ENCODE assay signal across 8 cellular contexts in the genomic region with DNA sequence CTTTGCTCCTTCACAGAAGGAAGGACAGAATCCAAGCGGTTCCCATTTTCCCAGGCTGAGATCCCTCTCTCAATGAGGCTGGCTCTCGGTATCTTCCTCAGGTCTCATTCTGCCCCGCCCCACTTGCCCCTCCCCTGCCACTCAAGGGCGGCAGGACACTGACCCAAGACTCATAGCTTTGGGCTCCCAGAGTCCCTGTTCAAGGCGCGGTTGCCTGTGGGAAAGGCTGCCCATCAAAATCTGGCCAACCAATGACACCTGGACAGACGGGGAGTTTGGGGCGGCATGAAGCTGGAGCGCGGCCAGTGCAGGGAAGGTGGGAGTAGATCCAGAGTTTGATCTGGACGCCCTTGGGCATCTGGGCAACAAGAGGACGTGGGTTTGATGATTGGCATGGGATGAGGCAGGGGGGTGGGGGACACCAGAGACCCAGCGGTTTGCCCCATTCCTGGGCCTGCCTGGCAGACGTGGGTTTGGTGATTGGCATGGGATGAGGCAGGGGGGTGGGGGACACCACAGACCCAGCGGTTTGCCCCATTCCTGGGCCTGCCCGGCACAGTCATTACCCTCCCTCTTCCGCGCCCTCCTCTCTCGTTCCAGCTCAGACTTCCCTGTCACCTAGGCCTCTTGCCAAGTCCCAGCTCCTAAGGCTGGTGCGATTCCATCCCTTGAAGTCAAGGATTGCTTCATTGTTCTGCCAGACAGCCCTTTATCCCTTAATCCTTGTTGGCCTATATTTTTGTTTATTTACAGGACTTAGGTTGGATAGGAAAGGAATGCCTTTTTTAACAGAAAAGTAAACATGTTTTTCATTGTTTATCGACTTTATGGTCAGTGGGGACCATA.
DNase-seq lines count a peak whose midpoint lies in the region; ATAC-seq and TF ChIP-seq lines count a peak whose summit lies in the region.

No MANE protein-coding gene starts in this region.

- no peaks in the 10 kb centered on the region for H3K27me3 Mint-ChIP-seq in activated T-cell treated with anti-CD3 and anti-CD28 coated beads, Interleukin-2, amount 50 U/mL, for 24 hours
- no peaks in the 10 kb centered on the region for H3K27me3 Mint-ChIP-seq in activated CD8-positive, alpha-beta T cell treated with anti-CD3 and anti-CD28 coated beads for 36 hours

- DNase-seq in activated T-cell treated with anti-CD3 and anti-CD28 coated beads, Interleukin-2, amount 50 U/mL, for 24 hours: peak; percentile 27
- DNase-seq in activated T-cell treated with anti-CD3 and anti-CD28 coated beads, Interleukin-2, amount 50 U/mL, for 1 hour: no peak
- no peak for DNase-seq in activated CD8-positive, alpha-beta T cell treated with anti-CD3 and anti-CD28 coated beads for 36 hours
- DNase-seq in left ventricle myocardium inferior (peak; percentile 73), pons (ENCODE audit: low spot score) (no peak), Kasumi-1 (lab: John Stamatoyannopoulos, UW) (no peak)
- DNase-seq in stimulated activated CD4-positive, alpha-beta T cell treated with anti-CD3 and anti-CD28 coated beads, Interleukin-2, amount 100 ng/mL, for 24 hours: no peak

- no peaks in the 10 kb centered on the region for H3K36me3 ChIP-seq in left ventricle myocardium inferior
- H3K36me3 ChIP-seq in rectal smooth muscle tissue (ENCODE audit: control insufficient read depth, insufficient read depth, low read length): no peaks in the 10 kb centered on the region

- no peaks in the 10 kb centered on the region for H3K9me3 Mint-ChIP-seq in activated T-cell treated with anti-CD3 and anti-CD28 coated beads, Interleukin-2, amount 50 U/mL, for 24 hours
- peaks cover 4% of the 10 kb centered on the region for H3K9me3 Mint-ChIP-seq in activated CD8-positive, alpha-beta T cell treated with anti-CD3 and anti-CD28 coated beads for 36 hours

- peak overlapping the region; percentile 74 for H3K4me3 ChIP-seq in left ventricle myocardium inferior
- H3K4me3 ChIP-seq in rectal smooth muscle tissue (ENCODE audit: low read length): peak overlapping the region; percentile 72

- H3K27me3 ChIP-seq in left ventricle myocardium inferior (ENCODE audit: low read depth) (no peaks in the 10 kb centered on the region), rectal smooth muscle tissue (ENCODE audit: control insufficient read depth, insufficient read depth, low read length) (no peaks in the 10 kb centered on the region)

- no peak overlapping the region for H3K4me3 Mint-ChIP-seq in activated T-cell treated with anti-CD3 and anti-CD28 coated beads, Interleukin-2, amount 50 U/mL, for 24 hours
- peak overlapping the region; percentile 10 for H3K4me3 Mint-ChIP-seq in activated CD8-positive, alpha-beta T cell treated with anti-CD3 and anti-CD28 coated beads for 36 hours

- H3K4me1 ChIP-seq in left ventricle myocardium inferior: peaks cover 72% of the 10 kb centered on the region
- H3K4me1 ChIP-seq in rectal smooth muscle tissue (ENCODE audit: control insufficient read depth, insufficient read depth, low read length): peaks cover under 1% of the 10 kb centered on the region

- H3K27ac Mint-ChIP-seq in activated T-cell treated with anti-CD3 and anti-CD28 coated beads, Interleukin-2, amount 50 U/mL, for 24 hours: no peak overlapping the region
- no peak overlapping the region for H3K27ac Mint-ChIP-seq in activated CD8-positive, alpha-beta T cell treated with anti-CD3 and anti-CD28 coated beads for 36 hours

- CTCF ChIA-PET in activated CD8-positive, alpha-beta T cell treated with anti-CD3 and anti-CD28 coated beads for 36 hours (lab: Charles Lee): interaction anchor here (0.9 to 5.7 kb wide), 18 partner anchors 10 to 522 kb away, joined by 3 to 35 read pairs (median 4); a partner anchor contains a TSS

- no peak for ATAC-seq in activated CD8-positive, alpha-beta T cell treated with anti-CD3 and anti-CD28 coated beads for 36 hours

- peaks cover 60% of the 10 kb centered on the region for H3K4me1 Mint-ChIP-seq in activated T-cell treated with anti-CD3 and anti-CD28 coated beads, Interleukin-2, amount 50 U/mL, for 24 hours (ENCODE audit: low read depth)
- peaks cover 64% of the 10 kb centered on the region for H3K4me1 Mint-ChIP-seq in activated CD8-positive, alpha-beta T cell treated with anti-CD3 and anti-CD28 coated beads for 36 hours (ENCODE audit: low read depth)

- peak overlapping the region; percentile 16 for H3K9ac ChIP-seq in rectal smooth muscle tissue (ENCODE audit: low read length)

- POLR2A ChIA-PET in activated CD8-positive, alpha-beta T cell treated with anti-CD3 and anti-CD28 coated beads for 36 hours (lab: Charles Lee): interaction anchor here (0.5 to 1.4 kb wide), 5 partner anchors 49 to 338 kb away, joined by 3 to 4 read pairs (median 3); no protein-coding TSS in a partner anchor

- H3K9me3 ChIP-seq in left ventricle myocardium inferior (replicated peaks): no peaks in the 10 kb centered on the region

- no peak for TF ChIP-seq CTCF in activated CD8-positive, alpha-beta T cell treated with anti-CD3 and anti-CD28 coated beads for 36 hours (IDR thresholded peaks at IDR 0.05)
- TF ChIP-seq CTCF in left ventricle myocardium inferior (IDR thresholded peaks at IDR 0.05; ENCODE audit: borderline replicate concordance): no peak

- intact Hi-C loops in activated CD8-positive, alpha-beta T cell treated with anti-CD3 and anti-CD28 coated beads for 36 hours (cut with micrococcal nuclease): loop anchor here (2.0 to 5.0 kb wide), 2 partner anchors 181 to 244 kb away; a partner anchor contains a TSS
- intact Hi-C loops in left ventricle myocardium inferior (cut with micrococcal nuclease): no loop called here

- H3K36me3 Mint-ChIP-seq in activated T-cell treated with anti-CD3 and anti-CD28 coated beads, Interleukin-2, amount 50 U/mL, for 24 hours (ENCODE audit: low read depth): no peaks in the 10 kb centered on the region
- peaks cover 3% of the 10 kb centered on the region for H3K36me3 Mint-ChIP-seq in activated CD8-positive, alpha-beta T cell treated with anti-CD3 and anti-CD28 coated beads for 36 hours (ENCODE audit: low read depth)

- H3K27ac ChIP-seq in left ventricle myocardium inferior (replicated peaks) (peak overlapping the region; percentile 97), rectal smooth muscle tissue (ENCODE audit: low read depth, low read length) (peak overlapping the region; percentile 86)

Comparison
In these comparisons a context has a peak if more than half of its experiments do, and no peak if none do; other contexts are left out.
1. DNase-seq: peak in activated T-cell treated with anti-CD3 and anti-CD28 coated beads, Interleukin-2, amount 50 U/mL, for 24 hours (single experiment) and left ventricle myocardium inferior (single experiment); none in activated T-cell treated with anti-CD3 and anti-CD28 coated beads, Interleukin-2, amount 50 U/mL, for 1 hour (single experiment), activated CD8-positive, alpha-beta T cell treated with anti-CD3 and anti-CD28 coated beads for 36 hours (single experiment), pons (single experiment), Kasumi-1 (0 of 2) and stimulated activated CD4-positive, alpha-beta T cell treated with anti-CD3 and anti-CD28 coated beads, Interleukin-2, amount 100 ng/mL, for 24 hours (0 of 2).